Comparison of ENCODE assay signal across 1 cellular context in the genomic region with DNA sequence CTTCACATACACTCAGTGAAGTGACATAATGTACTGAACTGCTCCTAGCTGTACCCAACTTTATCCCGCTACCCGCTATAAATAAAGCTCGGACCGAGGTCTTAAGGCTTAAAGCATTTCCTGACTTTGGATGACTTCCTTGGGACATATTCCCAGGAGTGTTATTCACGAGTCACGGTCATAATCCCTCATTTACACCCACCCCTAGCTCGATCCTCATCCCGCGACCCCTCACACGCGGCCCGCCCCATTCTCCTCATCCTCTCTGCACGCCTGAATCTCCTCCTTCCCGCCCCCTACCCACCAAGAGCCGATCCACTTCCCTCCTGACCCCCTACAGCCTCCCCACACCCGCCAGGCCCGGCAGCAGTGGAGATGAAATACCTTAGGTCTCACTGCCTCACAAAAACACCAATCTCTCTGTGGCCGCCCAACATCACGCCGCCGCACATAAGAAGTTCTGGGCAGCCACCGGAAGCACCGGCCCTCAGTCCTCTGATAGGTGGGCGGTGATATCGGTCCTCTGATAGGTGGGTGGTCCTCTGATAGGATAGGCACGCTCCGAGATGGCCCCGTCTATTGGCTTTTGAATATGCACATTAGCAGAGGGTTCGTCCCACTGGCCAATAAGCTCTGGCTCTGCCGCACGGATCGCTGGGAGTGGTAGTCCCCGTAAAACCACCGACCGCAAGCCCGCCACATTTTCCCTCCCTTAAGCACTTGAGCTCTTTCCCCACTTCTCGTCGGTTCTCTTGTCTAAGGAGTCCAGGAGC.
TF ChIP-seq lines count a peak whose summit lies in the region.

A gene with protein sequence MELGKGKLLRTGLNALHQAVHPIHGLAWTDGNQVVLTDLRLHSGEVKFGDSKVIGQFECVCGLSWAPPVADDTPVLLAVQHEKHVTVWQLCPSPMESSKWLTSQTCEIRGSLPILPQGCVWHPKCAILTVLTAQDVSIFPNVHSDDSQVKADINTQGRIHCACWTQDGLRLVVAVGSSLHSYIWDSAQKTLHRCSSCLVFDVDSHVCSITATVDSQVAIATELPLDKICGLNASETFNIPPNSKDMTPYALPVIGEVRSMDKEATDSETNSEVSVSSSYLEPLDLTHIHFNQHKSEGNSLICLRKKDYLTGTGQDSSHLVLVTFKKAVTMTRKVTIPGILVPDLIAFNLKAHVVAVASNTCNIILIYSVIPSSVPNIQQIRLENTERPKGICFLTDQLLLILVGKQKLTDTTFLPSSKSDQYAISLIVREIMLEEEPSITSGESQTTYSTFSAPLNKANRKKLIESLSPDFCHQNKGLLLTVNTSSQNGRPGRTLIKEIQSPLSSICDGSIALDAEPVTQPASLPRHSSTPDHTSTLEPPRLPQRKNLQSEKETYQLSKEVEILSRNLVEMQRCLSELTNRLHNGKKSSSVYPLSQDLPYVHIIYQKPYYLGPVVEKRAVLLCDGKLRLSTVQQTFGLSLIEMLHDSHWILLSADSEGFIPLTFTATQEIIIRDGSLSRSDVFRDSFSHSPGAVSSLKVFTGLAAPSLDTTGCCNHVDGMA (minus strand): TSS at position 462 of the 773 bp plus-strand sequence. CDS start 7,897 bp downstream, outside the sequence.

TF ChIP-seq in K562, 482 proteins besides CTCF, POLR2A, EP300 and RAD21 (continued from another document and continues in another):
- TF ChIP-seq AFF1 (IDR thresholded peaks at IDR 0.05; ENCODE audit: low read depth in 1 of 2, partially characterized antibody in 2 of 2): peak; percentile 31 to 78
- TF ChIP-seq DLX4 (CRISPR knock-in tag; IDR thresholded peaks at IDR 0.05): no peak
- TF ChIP-seq ZNF384 (IDR thresholded peaks at IDR 0.05; ENCODE audit: low read depth, low read length): no peak
- no peak for TF ChIP-seq ELK1 (CRISPR knock-in tag; IDR thresholded peaks at IDR 0.05)
- no peak; the same call in 1 of the 2 replicates for TF ChIP-seq JUN (IDR thresholded peaks at IDR 0.05; ENCODE audit: borderline replicate concordance, low read depth, low read length)
- no peak for TF ChIP-seq JUN (CRISPR knock-in tag; IDR thresholded peaks at IDR 0.05; ENCODE audit: borderline replicate concordance)
- TF ChIP-seq NCOR1 (IDR thresholded peaks at IDR 0.05): no peak
- no peak for TF ChIP-seq MITF (IDR thresholded peaks at IDR 0.05)
- TF ChIP-seq STAT5A (IDR thresholded peaks at IDR 0.05; ENCODE audit: borderline replicate concordance, low read length): no peak
- TF ChIP-seq TOE1 (IDR thresholded peaks at IDR 0.05; ENCODE audit: borderline replicate concordance): peak; percentile 55
- TF ChIP-seq TOE1 (CRISPR knock-in tag; IDR thresholded peaks at IDR 0.05; ENCODE audit: borderline replicate concordance, low read depth): no peak
- TF ChIP-seq ZNF347 (CRISPR knock-in tag; IDR thresholded peaks at IDR 0.05; ENCODE audit: low read depth): no peak
- peak; percentile 75; the same call in 1 of the 2 replicates for TF ChIP-seq POLR2AphosphoS2 (IDR thresholded peaks at IDR 0.05; ENCODE audit: low read length)
- TF ChIP-seq MCM3 (IDR thresholded peaks at IDR 0.05): no peak
- peak; percentile 23 to 53; a peak in 1 of 4 replicates for TF ChIP-seq FOXK2 (conservative IDR thresholded peaks at IDR 0.05 in 1 of 2, IDR thresholded peaks at IDR 0.05 in 1 of 2; ENCODE audit: low read depth in 2 of 2)
- TF ChIP-seq, protein P1, sequence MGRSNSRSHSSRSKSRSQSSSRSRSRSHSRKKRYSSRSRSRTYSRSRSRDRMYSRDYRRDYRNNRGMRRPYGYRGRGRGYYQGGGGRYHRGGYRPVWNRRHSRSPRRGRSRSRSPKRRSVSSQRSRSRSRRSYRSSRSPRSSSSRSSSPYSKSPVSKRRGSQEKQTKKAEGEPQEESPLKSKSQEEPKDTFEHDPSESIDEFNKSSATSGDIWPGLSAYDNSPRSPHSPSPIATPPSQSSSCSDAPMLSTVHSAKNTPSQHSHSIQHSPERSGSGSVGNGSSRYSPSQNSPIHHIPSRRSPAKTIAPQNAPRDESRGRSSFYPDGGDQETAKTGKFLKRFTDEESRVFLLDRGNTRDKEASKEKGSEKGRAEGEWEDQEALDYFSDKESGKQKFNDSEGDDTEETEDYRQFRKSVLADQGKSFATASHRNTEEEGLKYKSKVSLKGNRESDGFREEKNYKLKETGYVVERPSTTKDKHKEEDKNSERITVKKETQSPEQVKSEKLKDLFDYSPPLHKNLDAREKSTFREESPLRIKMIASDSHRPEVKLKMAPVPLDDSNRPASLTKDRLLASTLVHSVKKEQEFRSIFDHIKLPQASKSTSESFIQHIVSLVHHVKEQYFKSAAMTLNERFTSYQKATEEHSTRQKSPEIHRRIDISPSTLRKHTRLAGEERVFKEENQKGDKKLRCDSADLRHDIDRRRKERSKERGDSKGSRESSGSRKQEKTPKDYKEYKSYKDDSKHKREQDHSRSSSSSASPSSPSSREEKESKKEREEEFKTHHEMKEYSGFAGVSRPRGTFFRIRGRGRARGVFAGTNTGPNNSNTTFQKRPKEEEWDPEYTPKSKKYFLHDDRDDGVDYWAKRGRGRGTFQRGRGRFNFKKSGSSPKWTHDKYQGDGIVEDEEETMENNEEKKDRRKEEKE (IDR thresholded peaks at IDR 0.05; ENCODE audit: borderline replicate concordance in 1 of 2, control insufficient read depth in 1 of 2, low read depth in 2 of 2, low read length in 1 of 2): no peak
- TF ChIP-seq PYGO2 (tag; IDR thresholded peaks at IDR 0.05): no peak
- no peak for TF ChIP-seq PHB2 (IDR thresholded peaks at IDR 0.05; ENCODE audit: low read depth)
- TF ChIP-seq, protein P2, sequence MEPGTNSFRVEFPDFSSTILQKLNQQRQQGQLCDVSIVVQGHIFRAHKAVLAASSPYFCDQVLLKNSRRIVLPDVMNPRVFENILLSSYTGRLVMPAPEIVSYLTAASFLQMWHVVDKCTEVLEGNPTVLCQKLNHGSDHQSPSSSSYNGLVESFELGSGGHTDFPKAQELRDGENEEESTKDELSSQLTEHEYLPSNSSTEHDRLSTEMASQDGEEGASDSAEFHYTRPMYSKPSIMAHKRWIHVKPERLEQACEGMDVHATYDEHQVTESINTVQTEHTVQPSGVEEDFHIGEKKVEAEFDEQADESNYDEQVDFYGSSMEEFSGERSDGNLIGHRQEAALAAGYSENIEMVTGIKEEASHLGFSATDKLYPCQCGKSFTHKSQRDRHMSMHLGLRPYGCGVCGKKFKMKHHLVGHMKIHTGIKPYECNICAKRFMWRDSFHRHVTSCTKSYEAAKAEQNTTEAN (CRISPR knock-in tag; IDR thresholded peaks at IDR 0.05): no peak
- no peak for TF ChIP-seq POLR3G (IDR thresholded peaks at IDR 0.05; ENCODE audit: extremely low read depth, insufficient read length, insufficient replicate concordance)
- TF ChIP-seq SIN3A (IDR thresholded peaks at IDR 0.05; ENCODE audit: borderline replicate concordance in 2 of 2, control insufficient read depth in 1 of 2, low read depth in 2 of 2, low read length in 2 of 2): peak; percentile 52 to 70; a peak in 2 of 4 replicates
- no peak for TF ChIP-seq NCOA6 (IDR thresholded peaks at IDR 0.05)
- TF ChIP-seq SMARCA4 (IDR thresholded peaks at IDR 0.05): no peak
- TF ChIP-seq ZFP30 (CRISPR knock-in tag; IDR thresholded peaks at IDR 0.05; ENCODE audit: borderline replicate concordance): no peak
- TF ChIP-seq, protein P3, sequence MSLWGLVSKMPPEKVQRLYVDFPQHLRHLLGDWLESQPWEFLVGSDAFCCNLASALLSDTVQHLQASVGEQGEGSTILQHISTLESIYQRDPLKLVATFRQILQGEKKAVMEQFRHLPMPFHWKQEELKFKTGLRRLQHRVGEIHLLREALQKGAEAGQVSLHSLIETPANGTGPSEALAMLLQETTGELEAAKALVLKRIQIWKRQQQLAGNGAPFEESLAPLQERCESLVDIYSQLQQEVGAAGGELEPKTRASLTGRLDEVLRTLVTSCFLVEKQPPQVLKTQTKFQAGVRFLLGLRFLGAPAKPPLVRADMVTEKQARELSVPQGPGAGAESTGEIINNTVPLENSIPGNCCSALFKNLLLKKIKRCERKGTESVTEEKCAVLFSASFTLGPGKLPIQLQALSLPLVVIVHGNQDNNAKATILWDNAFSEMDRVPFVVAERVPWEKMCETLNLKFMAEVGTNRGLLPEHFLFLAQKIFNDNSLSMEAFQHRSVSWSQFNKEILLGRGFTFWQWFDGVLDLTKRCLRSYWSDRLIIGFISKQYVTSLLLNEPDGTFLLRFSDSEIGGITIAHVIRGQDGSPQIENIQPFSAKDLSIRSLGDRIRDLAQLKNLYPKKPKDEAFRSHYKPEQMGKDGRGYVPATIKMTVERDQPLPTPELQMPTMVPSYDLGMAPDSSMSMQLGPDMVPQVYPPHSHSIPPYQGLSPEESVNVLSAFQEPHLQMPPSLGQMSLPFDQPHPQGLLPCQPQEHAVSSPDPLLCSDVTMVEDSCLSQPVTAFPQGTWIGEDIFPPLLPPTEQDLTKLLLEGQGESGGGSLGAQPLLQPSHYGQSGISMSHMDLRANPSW (CRISPR knock-in tag; IDR thresholded peaks at IDR 0.05): no peak
- no peak for TF ChIP-seq ZNF764 (CRISPR knock-in tag; IDR thresholded peaks at IDR 0.05; ENCODE audit: low read depth)
- TF ChIP-seq UBTF (IDR thresholded peaks at IDR 0.05; ENCODE audit: borderline replicate concordance in 1 of 2, low read depth in 2 of 2, low read length in 2 of 2): no peak
- no peak for TF ChIP-seq NR2C2 (CRISPR knock-in tag; IDR thresholded peaks at IDR 0.05)
- no peak for TF ChIP-seq NR2C2 (tag; IDR thresholded peaks at IDR 0.05)
- TF ChIP-seq MAFF (IDR thresholded peaks at IDR 0.05; ENCODE audit: low read length): no peak
- TF ChIP-seq YY1 (IDR thresholded peaks at IDR 0.05; ENCODE audit: borderline replicate concordance in 1 of 3, control insufficient read depth in 1 of 3, extremely low read depth in 1 of 3, insufficient read depth in 3 of 3, insufficient read length in 1 of 3, insufficient replicate concordance in 2 of 3, low read depth in 1 of 3, low read length in 2 of 3): peak in 1 of 3 experiments; percentile 21
- TF ChIP-seq ZSCAN32 (CRISPR knock-in tag; IDR thresholded peaks at IDR 0.05): no peak
- peak; percentile 83 for TF ChIP-seq PHF20 (IDR thresholded peaks at IDR 0.05; ENCODE audit: partially characterized antibody)
- no peak for TF ChIP-seq NCOA2 (IDR thresholded peaks at IDR 0.05; ENCODE audit: partially characterized antibody in 2 of 2)
- no peak for TF ChIP-seq ZNF134 (CRISPR knock-in tag; conservative IDR thresholded peaks at IDR 0.05)
- TF ChIP-seq ZNF830 (CRISPR knock-in tag; IDR thresholded peaks at IDR 0.05): no peak
